Comparison of ENCODE assay signal across 1 cellular context in genomic region chr1:226736908-226737818, GRCh38.
TF ChIP-seq lines count a peak whose summit lies in the region.

No MANE protein-coding gene starts in this region.

TF ChIP-seq in endothelial cell of umbilical vein, 7 proteins besides CTCF, POLR2A, EP300 and RAD21:
- TF ChIP-seq MYC (IDR thresholded peaks at IDR 0.05; ENCODE audit: low read depth, low read length) (no peak), EZH2 (IDR thresholded peaks at IDR 0.05; ENCODE audit: borderline replicate concordance, low read depth, low read length, severe bottlenecking) (no peak), GATA2 (IDR thresholded peaks at IDR 0.05; ENCODE audit: insufficient read depth, insufficient read length, low read depth, low read length) (no peak), JUN (IDR thresholded peaks at IDR 0.05; ENCODE audit: borderline replicate concordance, insufficient read depth, insufficient read length, low read depth) (no peak), MAX (IDR thresholded peaks at IDR 0.05; ENCODE audit: insufficient read depth, insufficient read length) (no peak), POLR2AphosphoS5 (IDR thresholded peaks at IDR 0.05; ENCODE audit: insufficient read depth, low read depth, low read length) (no peak), FOS (IDR thresholded peaks at IDR 0.05; ENCODE audit: borderline replicate concordance, insufficient read depth, low read length) (no peak)
TF ChIP-seq in endothelial cell of umbilical vein: peak in this region for 0.
